Comparison of ENCODE assay signal across 1 cellular context in the genomic region with DNA sequence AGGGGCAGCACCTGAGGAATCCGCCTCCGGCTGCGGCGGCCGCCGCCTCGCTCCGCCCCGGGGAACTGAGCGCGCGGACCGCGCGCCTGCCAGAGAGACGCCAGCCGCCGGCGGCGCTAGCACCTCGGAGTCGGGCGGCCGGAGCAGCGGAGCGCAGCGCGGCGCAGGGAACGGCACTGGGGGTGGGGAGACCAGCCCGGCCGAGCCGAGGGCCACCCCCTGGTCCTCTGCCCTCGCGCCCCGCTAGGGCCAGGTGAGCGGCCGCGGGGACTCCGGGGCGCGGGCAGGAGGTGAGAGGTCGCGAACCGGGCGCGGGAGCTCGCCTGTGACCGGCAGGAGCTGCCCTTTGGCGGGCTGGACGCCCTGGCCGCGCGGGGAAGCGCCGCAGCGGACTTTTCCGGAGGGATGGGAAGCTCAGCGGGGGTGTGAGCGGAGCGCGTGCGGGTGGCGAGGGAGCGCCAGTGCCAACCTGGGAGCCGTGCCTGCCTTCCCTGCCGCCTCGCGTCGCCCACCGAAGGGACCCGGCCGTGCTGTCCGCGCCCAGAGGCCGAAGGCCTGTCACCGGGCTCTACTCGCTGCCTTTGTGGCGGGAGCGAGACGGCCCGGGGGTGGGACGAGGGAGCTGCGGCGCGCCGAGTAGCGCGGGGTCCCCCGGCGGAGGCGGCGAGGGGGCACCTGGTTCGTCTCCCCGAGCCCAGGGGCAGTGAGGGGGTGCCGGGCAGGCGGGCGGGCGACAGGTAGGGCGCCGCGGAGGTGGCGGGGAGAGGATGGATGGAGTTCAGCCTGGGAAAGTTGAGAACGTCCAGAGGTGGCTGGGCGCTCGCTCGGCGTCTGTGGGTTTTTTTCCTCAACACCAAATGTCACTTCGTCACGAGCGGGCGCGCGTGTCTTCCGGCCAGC.
TF ChIP-seq lines count a peak whose summit lies in the region.

A gene (plus strand): TSS at position 92 of the 900 bp plus-strand sequence. CDS start 141,287 bp downstream, outside the sequence.

TF ChIP-seq in liver, 16 proteins besides CTCF, POLR2A, EP300 and RAD21 (continued from another document):
- TF ChIP-seq, protein P1, sequence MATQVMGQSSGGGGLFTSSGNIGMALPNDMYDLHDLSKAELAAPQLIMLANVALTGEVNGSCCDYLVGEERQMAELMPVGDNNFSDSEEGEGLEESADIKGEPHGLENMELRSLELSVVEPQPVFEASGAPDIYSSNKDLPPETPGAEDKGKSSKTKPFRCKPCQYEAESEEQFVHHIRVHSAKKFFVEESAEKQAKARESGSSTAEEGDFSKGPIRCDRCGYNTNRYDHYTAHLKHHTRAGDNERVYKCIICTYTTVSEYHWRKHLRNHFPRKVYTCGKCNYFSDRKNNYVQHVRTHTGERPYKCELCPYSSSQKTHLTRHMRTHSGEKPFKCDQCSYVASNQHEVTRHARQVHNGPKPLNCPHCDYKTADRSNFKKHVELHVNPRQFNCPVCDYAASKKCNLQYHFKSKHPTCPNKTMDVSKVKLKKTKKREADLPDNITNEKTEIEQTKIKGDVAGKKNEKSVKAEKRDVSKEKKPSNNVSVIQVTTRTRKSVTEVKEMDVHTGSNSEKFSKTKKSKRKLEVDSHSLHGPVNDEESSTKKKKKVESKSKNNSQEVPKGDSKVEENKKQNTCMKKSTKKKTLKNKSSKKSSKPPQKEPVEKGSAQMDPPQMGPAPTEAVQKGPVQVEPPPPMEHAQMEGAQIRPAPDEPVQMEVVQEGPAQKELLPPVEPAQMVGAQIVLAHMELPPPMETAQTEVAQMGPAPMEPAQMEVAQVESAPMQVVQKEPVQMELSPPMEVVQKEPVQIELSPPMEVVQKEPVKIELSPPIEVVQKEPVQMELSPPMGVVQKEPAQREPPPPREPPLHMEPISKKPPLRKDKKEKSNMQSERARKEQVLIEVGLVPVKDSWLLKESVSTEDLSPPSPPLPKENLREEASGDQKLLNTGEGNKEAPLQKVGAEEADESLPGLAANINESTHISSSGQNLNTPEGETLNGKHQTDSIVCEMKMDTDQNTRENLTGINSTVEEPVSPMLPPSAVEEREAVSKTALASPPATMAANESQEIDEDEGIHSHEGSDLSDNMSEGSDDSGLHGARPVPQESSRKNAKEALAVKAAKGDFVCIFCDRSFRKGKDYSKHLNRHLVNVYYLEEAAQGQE (IDR thresholded peaks at IDR 0.05) = no peak
- TF ChIP-seq GABPA (IDR thresholded peaks at IDR 0.05 in 1 of 2, conservative IDR thresholded peaks at IDR 0.05 in 1 of 2) (no peak), HNF4A (conservative IDR thresholded peaks at IDR 0.05) (peak in 1 of 2 donors; percentile 49)
- TF ChIP-seq, protein P2, sequence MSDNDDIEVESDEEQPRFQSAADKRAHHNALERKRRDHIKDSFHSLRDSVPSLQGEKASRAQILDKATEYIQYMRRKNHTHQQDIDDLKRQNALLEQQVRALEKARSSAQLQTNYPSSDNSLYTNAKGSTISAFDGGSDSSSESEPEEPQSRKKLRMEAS (IDR thresholded peaks at IDR 0.05) = no peak
- TF ChIP-seq, protein P3, sequence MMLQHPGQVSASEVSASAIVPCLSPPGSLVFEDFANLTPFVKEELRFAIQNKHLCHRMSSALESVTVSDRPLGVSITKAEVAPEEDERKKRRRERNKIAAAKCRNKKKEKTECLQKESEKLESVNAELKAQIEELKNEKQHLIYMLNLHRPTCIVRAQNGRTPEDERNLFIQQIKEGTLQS (IDR thresholded peaks at IDR 0.05) = no peak
